32 cellular contexts compared by ENCODE assay signal in genomic region chr16:47156816-47157215, GRCh38.
"Had no signal": no experiment of that assay in that cellular context is flagged by ENCODE, and none has a peak within 500 bp of the region (broad histone marks: within the 10 kb centered on the region; RNA-seq: fewer than 3 reads in every experiment).

No MANE protein-coding gene starts in this region.

- H3K27me3 Mint-ChIP-seq: activated CD4-positive, alpha-beta memory T cell treated with anti-CD3 and anti-CD28 coated beads, Interleukin-2, amount 10 ng/mL, durations not matched to agents 7 days and 5 days; activated CD4-positive, alpha-beta T cell treated with anti-CD3 and anti-CD28 coated beads, Interleukin-2, amount 10 ng/mL, durations not matched to agents 7 days and 5 days; activated naive CD8-positive, alpha-beta T cell treated with anti-CD3 and anti-CD28 coated beads for 36 hours; activated T-helper 17 cell treated with anti-CD3 and anti-CD28 coated beads, Interleukin-2, amount 50 U/mL, for 72 hours; central memory CD8-positive, alpha-beta T cell had no signal

- H3K4me3 Mint-ChIP-seq: activated CD4-positive, alpha-beta memory T cell treated with anti-CD3 and anti-CD28 coated beads, Interleukin-2, amount 10 ng/mL, durations not matched to agents 7 days and 5 days; activated CD4-positive, alpha-beta T cell treated with anti-CD3 and anti-CD28 coated beads, Interleukin-2, amount 10 ng/mL, durations not matched to agents 7 days and 5 days; activated naive CD8-positive, alpha-beta T cell treated with anti-CD3 and anti-CD28 coated beads for 36 hours; activated T-cell treated with anti-CD3 and anti-CD28 coated beads, Interleukin-2, amount 50 U/mL, for 72 hours; activated T-helper 17 cell treated with anti-CD3 and anti-CD28 coated beads, Interleukin-2, amount 50 U/mL, for 72 hours; central memory CD8-positive, alpha-beta T cell; T-helper 2 cell treated with Interferon-gamma antibody and Interleukin-4, amounts not matched to agents 5 μg/mL and 100 μg/mL, for 36 hours had no signal

- H3K4me1 Mint-ChIP-seq: activated CD4-positive, alpha-beta memory T cell treated with anti-CD3 and anti-CD28 coated beads, Interleukin-2, amount 10 ng/mL, durations not matched to agents 7 days and 5 days; activated CD4-positive, alpha-beta T cell treated with anti-CD3 and anti-CD28 coated beads, Interleukin-2, amount 10 ng/mL, durations not matched to agents 7 days and 5 days; activated naive CD8-positive, alpha-beta T cell treated with anti-CD3 and anti-CD28 coated beads for 36 hours; activated T-helper 17 cell treated with anti-CD3 and anti-CD28 coated beads, Interleukin-2, amount 50 U/mL, for 72 hours; central memory CD8-positive, alpha-beta T cell had no signal

- H3K27ac Mint-ChIP-seq: activated CD4-positive, alpha-beta memory T cell treated with anti-CD3 and anti-CD28 coated beads, Interleukin-2, amount 10 ng/mL, durations not matched to agents 7 days and 5 days; activated CD4-positive, alpha-beta T cell treated with anti-CD3 and anti-CD28 coated beads, Interleukin-2, amount 10 ng/mL, durations not matched to agents 7 days and 5 days; activated naive CD8-positive, alpha-beta T cell treated with anti-CD3 and anti-CD28 coated beads for 36 hours; activated T-cell treated with anti-CD3 and anti-CD28 coated beads, Interleukin-2, amount 50 U/mL, for 72 hours; activated T-helper 17 cell treated with anti-CD3 and anti-CD28 coated beads, Interleukin-2, amount 50 U/mL, for 72 hours; T-helper 2 cell treated with Interferon-gamma antibody and Interleukin-4, amounts not matched to agents 5 μg/mL and 100 μg/mL, for 36 hours had no signal

- H3K9me3 Mint-ChIP-seq: activated CD4-positive, alpha-beta T cell treated with anti-CD3 and anti-CD28 coated beads, Interleukin-2, amount 10 ng/mL, durations not matched to agents 7 days and 5 days had no signal

- DNase-seq: activated CD4-positive, alpha-beta memory T cell treated with anti-CD3 and anti-CD28 coated beads, Interleukin-2, amount 10 ng/mL, durations not matched to agents 7 days and 5 days; activated CD4-positive, alpha-beta T cell treated with anti-CD3 and anti-CD28 coated beads, Interleukin-2, amount 10 ng/mL, durations not matched to agents 7 days and 5 days; activated effector memory CD4-positive, alpha-beta T cell treated with anti-CD3 and anti-CD28 coated beads, Interleukin-2, amount 50 U/mL, for 16 hours; activated naive CD4-positive, alpha-beta T cell; activated naive CD4-positive, alpha-beta T cell treated with anti-CD3 and anti-CD28 coated beads, Interleukin-2, amount 50 U/mL, for 16 hours; activated naive CD8-positive, alpha-beta T cell treated with anti-CD3 and anti-CD28 coated beads for 36 hours; activated T-cell treated with anti-CD3 and anti-CD28 coated beads, Interleukin-2, amount 50 U/mL, for 1 hour; activated T-cell treated with anti-CD3 and anti-CD28 coated beads, Interleukin-2, amount 50 U/mL, for 72 hours; amniotic stem cell; aorta; colonic mucosa; NCI-H1092 treated with DMSO at 0.1 percent for 48 hours; NCI-H1417; NCI-H146; NCI-H187; NCI-H2029 treated with DMSO at 0.1 percent for 48 hours; NCI-H2107; NCI-H2171; NCI-H510A; NCI-H526; NCI-H748 treated with DMSO at 0.1 percent for 48 hours; NK-92 treated with Interleukin-12 subunit alpha and Interleukin-12 subunit beta, amount 100 ng/mL, for 24 hours; PC-3; Peyer's patch; RPMI8226; SHP77 treated with DMSO at 0.1 percent for 48 hours; SK-N-SH; SW 1271 had no signal

- ATAC-seq: activated T-cell treated with anti-CD3 and anti-CD28 coated beads, Interleukin-2, amount 50 U/mL, for 72 hours; activated T-helper 17 cell treated with anti-CD3 and anti-CD28 coated beads, Interleukin-2, amount 50 U/mL, for 72 hours; K562; PC-3 had no signal
